Comparison of ENCODE assay signal across 27 cellular contexts in genomic region chr12:2194571-2194970, GRCh38.
DNase-seq lines count a peak whose midpoint lies in the region; ATAC-seq and TF ChIP-seq lines count a peak whose summit lies in the region.
"Had no signal": no experiment of that assay in that cellular context is flagged by ENCODE, and none has a peak within 500 bp of the region (broad histone marks: within the 10 kb centered on the region; RNA-seq: fewer than 3 reads in every experiment).

No MANE protein-coding gene starts in this region.

- H3K27me3 ChIP-seq in OCI-LY1 (ENCODE audit: insufficient read depth, low read length) (no peaks in the 10 kb centered on the region), mesenchymal stem cell (ENCODE audit: control insufficient read depth in 1 of 2, insufficient read depth in 1 of 2, low read length in 2 of 2) (no peaks in the 10 kb centered on the region), gastrocnemius medialis (peaks cover 0 to 6% (median 4%) of the 10 kb centered on the region in 3 donors), Karpas-422 (ENCODE audit: low read length) (no peaks in the 10 kb centered on the region), upper lobe of left lung (no peaks in the 10 kb centered on the region)
- H3K27me3 ChIP-seq: BLaER1 treated with 17β-estradiol and CSF1 and Interleukin-3, amounts not matched to agents 10 nM and 100 nM; dorsolateral prefrontal cortex; hepatocyte; MG63 had no signal

- H3K4me3 ChIP-seq in OCI-LY1 (ENCODE audit: low read depth, low read length, poor library complexity, severe bottlenecking) (no peak overlapping the region), mesenchymal stem cell (ENCODE audit: insufficient read depth in 1 of 2, low read depth in 1 of 2, low read length in 2 of 2) (no peak overlapping the region), gastrocnemius medialis (no peak overlapping the region), Karpas-422 (ENCODE audit: low read length) (no peak overlapping the region), upper lobe of left lung (no peak overlapping the region)
- H3K4me3 ChIP-seq: BLaER1 treated with 17β-estradiol and CSF1 and Interleukin-3, amounts not matched to agents 10 nM and 100 nM; dorsolateral prefrontal cortex; hepatocyte; MG63 had no signal

- no peak for TF ChIP-seq EP300 in upper lobe of left lung (IDR thresholded peaks at IDR 0.05)

- 50% methylated on average over 4 of the region's 4 CpGs for WGBS in mesenchymal stem cell
- 33 to 37% methylated on average over 4 of the region's 4 CpGs for WGBS in upper lobe of left lung, 2 donors

- H3F3A ChIP-seq in OCI-LY1 (ENCODE audit: insufficient read depth, low read length): no peaks in the 10 kb centered on the region

- H3K9me3 ChIP-seq in OCI-LY1 (ENCODE audit: low read length): no peaks in the 10 kb centered on the region
- H3K9me3 ChIP-seq in mesenchymal stem cell (ENCODE audit: control insufficient read depth, low read length): no peaks in the 10 kb centered on the region
- no peaks in the 10 kb centered on the region for H3K9me3 ChIP-seq in gastrocnemius medialis
- no peaks in the 10 kb centered on the region for H3K9me3 ChIP-seq in Karpas-422 (ENCODE audit: low read length)
- no peaks in the 10 kb centered on the region for H3K9me3 ChIP-seq in upper lobe of left lung
- H3K9me3 ChIP-seq: BLaER1 treated with 17β-estradiol and CSF1 and Interleukin-3, amounts not matched to agents 10 nM and 100 nM; MG63 had no signal

- H3K79me1 ChIP-seq in mesenchymal stem cell (replicated peaks; ENCODE audit: low read length, poor library complexity, severe bottlenecking): no peaks in the 10 kb centered on the region

- peak overlapping the region in 1 of 2 experiments; percentile 1 for H3K14ac ChIP-seq in mesenchymal stem cell (ENCODE audit: low read length in 2 of 2)

- H2BK5ac ChIP-seq in mesenchymal stem cell (ENCODE audit: low read depth, low read length, poor library complexity, severe bottlenecking): no peak overlapping the region

- H3K9me3 Mint-ChIP-seq in glutamatergic neuron (ENCODE audit: unreplicated experiment): peaks cover 6% of the 10 kb centered on the region
- H3K9me3 Mint-ChIP-seq: activated naive CD4-positive, alpha-beta T cell treated with anti-CD3 and anti-CD28 coated beads, Interleukin-2, amount 50 U/mL, for 72 hours; central memory CD8-positive, alpha-beta T cell had no signal

- H3K4ac ChIP-seq in mesenchymal stem cell (ENCODE audit: low read depth in 1 of 2, low read length in 2 of 2): no peak overlapping the region

- H4K8ac ChIP-seq in mesenchymal stem cell (ENCODE audit: low read length): peak overlapping the region; percentile 87

- H3K27ac Mint-ChIP-seq in glutamatergic neuron (ENCODE audit: unreplicated experiment): peak overlapping the region; percentile 21
- H3K27ac Mint-ChIP-seq: activated CD8-positive, alpha-beta memory T cell treated with anti-CD3 and anti-CD28 coated beads, Interleukin-2, amount 10 ng/mL, durations not matched to agents 7 days and 5 days; activated naive CD4-positive, alpha-beta T cell treated with anti-CD3 and anti-CD28 coated beads, Interleukin-2, amount 50 U/mL, for 72 hours; stimulated activated naive B cell treated with anti-CD40 and anti-IgM and Interleukin-4, amounts not matched to agents 10 μg/mL and 1 μg/mL and 100 μg/mL, for 72 hours had no signal

- ATAC-seq in gastrocnemius medialis: peak; percentile 24 to 50
- no peak for ATAC-seq in GM21528 (IDR thresholded peaks at IDR 0.05; ENCODE audit: low FRiP score, unreplicated experiment)
- no peak for ATAC-seq in upper lobe of left lung (ENCODE audit: low FRiP score in 2 of 2)
- ATAC-seq: activated CD8-positive, alpha-beta memory T cell treated with anti-CD3 and anti-CD28 coated beads, Interleukin-2, amount 10 ng/mL, durations not matched to agents 7 days and 5 days; activated naive CD4-positive, alpha-beta T cell treated with anti-CD3 and anti-CD28 coated beads, Interleukin-2, amount 50 U/mL, for 72 hours; HCT116; PC-3; stimulated activated naive B cell treated with anti-CD40 and anti-IgM and Interleukin-4, amounts not matched to agents 10 μg/mL and 1 μg/mL and 100 μg/mL, for 72 hours had no signal

- H3K4me1 Mint-ChIP-seq in glutamatergic neuron (ENCODE audit: low read depth, unreplicated experiment): peaks cover 10% of the 10 kb centered on the region
- H3K4me1 Mint-ChIP-seq: activated CD8-positive, alpha-beta memory T cell treated with anti-CD3 and anti-CD28 coated beads, Interleukin-2, amount 10 ng/mL, durations not matched to agents 7 days and 5 days; central memory CD8-positive, alpha-beta T cell; stimulated activated naive B cell treated with anti-CD40 and anti-IgM and Interleukin-4, amounts not matched to agents 10 μg/mL and 1 μg/mL and 100 μg/mL, for 72 hours had no signal

- TF ChIP-seq POLR2A in gastrocnemius medialis (IDR thresholded peaks at IDR 0.05) (no peak), upper lobe of left lung (IDR thresholded peaks at IDR 0.05) (no peak)

- peak overlapping the region; percentile 58 for H3K27ac ChIP-seq in OCI-LY1 (ENCODE audit: low read depth, low read length, poor library complexity, severe bottlenecking)
- no peak overlapping the region for H3K27ac ChIP-seq in mesenchymal stem cell (ENCODE audit: low read length, poor library complexity, severe bottlenecking)
- peak overlapping the region in 3 of 4 donors; percentile 45 to 63 (median 51) for H3K27ac ChIP-seq in gastrocnemius medialis
- H3K27ac ChIP-seq in Karpas-422 (ENCODE audit: low read length): no peak overlapping the region
- peak overlapping the region in 2 of 4 donors; percentile 34 to 59 for H3K27ac ChIP-seq in upper lobe of left lung
- H3K27ac ChIP-seq: BLaER1 treated with 17β-estradiol and CSF1 and Interleukin-3, amounts not matched to agents 10 nM and 100 nM; hepatocyte had no signal

- no peaks in the 10 kb centered on the region for H3K79me2 ChIP-seq in OCI-LY1 (ENCODE audit: insufficient read depth, low read length)
- no peaks in the 10 kb centered on the region for H3K79me2 ChIP-seq in Karpas-422 (ENCODE audit: low read length)
- H3K79me2 ChIP-seq: hepatocyte had no signal

- H3K9ac ChIP-seq in OCI-LY1 (ENCODE audit: low read length) (peak overlapping the region; percentile 3; the same call in 1 of the 2 replicates), mesenchymal stem cell (ENCODE audit: low read length) (no peak overlapping the region), Karpas-422 (ENCODE audit: low read length) (no peak overlapping the region)
- H3K9ac ChIP-seq: BLaER1 treated with 17β-estradiol and CSF1 and Interleukin-3, amounts not matched to agents 10 nM and 100 nM had no signal

- peak overlapping the region; percentile 9; the same call in 1 of the 2 replicates for H3K4me2 ChIP-seq in OCI-LY1 (ENCODE audit: low read length)
- H3K4me2 ChIP-seq in mesenchymal stem cell (ENCODE audit: low read length, poor library complexity, severe bottlenecking): no peak overlapping the region
- H3K4me2 ChIP-seq in Karpas-422 (ENCODE audit: low read depth, low read length, poor library complexity, severe bottlenecking): no peak overlapping the region
- H3K4me2 ChIP-seq: hepatocyte had no signal

- H4K20me1 ChIP-seq in OCI-LY1 (ENCODE audit: insufficient read depth, low read length) (no peaks in the 10 kb centered on the region), Karpas-422 (ENCODE audit: insufficient read depth, low read depth, low read length) (no peaks in the 10 kb centered on the region)
- H4K20me1 ChIP-seq: BLaER1 treated with 17β-estradiol and CSF1 and Interleukin-3, amounts not matched to agents 10 nM and 100 nM had no signal

- no peak overlapping the region for H2BK15ac ChIP-seq in mesenchymal stem cell (ENCODE audit: low read depth, poor library complexity, severe bottlenecking)

- in situ Hi-C loops in gastrocnemius medialis (cut with MboI; ENCODE audit: low sequenced_read_pairs in 4 of 4): no loop called here

- peaks cover 28% of the 10 kb centered on the region for H3K36me3 ChIP-seq in OCI-LY1 (ENCODE audit: insufficient read depth, low read length)
- peaks cover 6 to 16% of the 10 kb centered on the region in 2 experiments for H3K36me3 ChIP-seq in mesenchymal stem cell (ENCODE audit: control insufficient read depth in 1 of 2, insufficient read depth in 2 of 2, low read depth in 1 of 2, low read length in 2 of 2)
- H3K36me3 ChIP-seq in gastrocnemius medialis: no peaks in the 10 kb centered on the region
- H3K36me3 ChIP-seq in Karpas-422 (ENCODE audit: insufficient read depth, low read length): no peaks in the 10 kb centered on the region
- no peaks in the 10 kb centered on the region for H3K36me3 ChIP-seq in upper lobe of left lung
- H3K36me3 ChIP-seq: BLaER1 treated with 17β-estradiol and CSF1 and Interleukin-3, amounts not matched to agents 10 nM and 100 nM; MG63 had no signal

- H2BK120ac ChIP-seq in mesenchymal stem cell (ENCODE audit: low read depth, low read length): no peak overlapping the region

- DNase-seq in glutamatergic neuron: no peak
- DNase-seq in mesenchymal stem cell: peak; percentile 12
- no peak for DNase-seq in gastrocnemius medialis
- no peak for DNase-seq in Karpas-422
- DNase-seq in upper lobe of left lung: no peak
- DNase-seq in GM03348 (ENCODE audit: low spot score): no peak
- DNase-seq: activated CD4-positive, alpha-beta T cell treated with anti-CD3 and anti-CD28 coated beads, Interleukin-2, amount 50 U/mL, for 1 hour; activated CD8-positive, alpha-beta memory T cell treated with anti-CD3 and anti-CD28 coated beads, Interleukin-2, amount 10 ng/mL, durations not matched to agents 7 days and 5 days; anterior cingulate cortex; dorsolateral prefrontal cortex; MG63; NCI-H1417 treated with DMSO at 0.1 percent for 48 hours; NCI-H2107; NCI-H446 treated with DMSO at 0.1 percent for 48 hours; nucleus accumbens; PC-3; SHP77; stimulated activated CD4-positive, alpha-beta T cell treated with anti-CD3 and anti-CD28 coated beads, Interleukin-4, amount 100 ng/mL, for 24 hours; stimulated activated naive B cell treated with anti-CD40 and anti-IgM and Interleukin-4, amounts not matched to agents 10 μg/mL and 1 μg/mL and 100 μg/mL, for 72 hours; T-helper 9 cell had no signal

- peak overlapping the region; percentile 23 to 60 for H2BK12ac ChIP-seq in mesenchymal stem cell (ENCODE audit: low read length in 2 of 2)

- peak overlapping the region; percentile 16 to 56 for H3K18ac ChIP-seq in mesenchymal stem cell (ENCODE audit: low read depth in 1 of 2, low read length in 2 of 2)

- peaks cover 7% of the 10 kb centered on the region for H3K27me3 Mint-ChIP-seq in glutamatergic neuron (ENCODE audit: unreplicated experiment)
- H3K27me3 Mint-ChIP-seq: stimulated activated naive B cell treated with anti-CD40 and anti-IgM and Interleukin-4, amounts not matched to agents 10 μg/mL and 1 μg/mL and 100 μg/mL, for 72 hours had no signal

- no peak overlapping the region for H3K4me3 Mint-ChIP-seq in glutamatergic neuron (ENCODE audit: unreplicated experiment)
- H3K4me3 Mint-ChIP-seq: activated CD8-positive, alpha-beta memory T cell treated with anti-CD3 and anti-CD28 coated beads, Interleukin-2, amount 10 ng/mL, durations not matched to agents 7 days and 5 days; central memory CD8-positive, alpha-beta T cell; stimulated activated naive B cell treated with anti-CD40 and anti-IgM and Interleukin-4, amounts not matched to agents 10 μg/mL and 1 μg/mL and 100 μg/mL, for 72 hours had no signal

- no peaks in the 10 kb centered on the region for H3K36me3 Mint-ChIP-seq in glutamatergic neuron (ENCODE audit: unreplicated experiment)
- H3K36me3 Mint-ChIP-seq: activated CD8-positive, alpha-beta memory T cell treated with anti-CD3 and anti-CD28 coated beads, Interleukin-2, amount 10 ng/mL, durations not matched to agents 7 days and 5 days; activated naive CD4-positive, alpha-beta T cell treated with anti-CD3 and anti-CD28 coated beads, Interleukin-2, amount 50 U/mL, for 72 hours; stimulated activated naive B cell treated with anti-CD40 and anti-IgM and Interleukin-4, amounts not matched to agents 10 μg/mL and 1 μg/mL and 100 μg/mL, for 72 hours had no signal

- H3K23ac ChIP-seq in mesenchymal stem cell (ENCODE audit: low read length in 2 of 2): no peak overlapping the region

- H2AK5ac ChIP-seq in mesenchymal stem cell (ENCODE audit: low read length, severe bottlenecking): no peak overlapping the region

- H4K91ac ChIP-seq in mesenchymal stem cell (ENCODE audit: low read length): no peak overlapping the region

- intact Hi-C loops in gastrocnemius medialis (cut with DNase I; ENCODE audit: low total_unique reads): no loop called here

- H2AFZ ChIP-seq in OCI-LY1 (ENCODE audit: low read length) (no peak overlapping the region), mesenchymal stem cell (ENCODE audit: low read depth, low read length) (no peak overlapping the region), Karpas-422 (ENCODE audit: low read length) (no peak overlapping the region)
- H2AFZ ChIP-seq: hepatocyte had no signal

- H3K4me1 ChIP-seq in OCI-LY1 (ENCODE audit: insufficient read depth, low read length, severe bottlenecking): peaks cover 88% of the 10 kb centered on the region
- H3K4me1 ChIP-seq in mesenchymal stem cell (ENCODE audit: control insufficient read depth, insufficient read depth, low read depth, low read length): peaks cover 21% of the 10 kb centered on the region
- H3K4me1 ChIP-seq in gastrocnemius medialis: no peaks in the 10 kb centered on the region
- H3K4me1 ChIP-seq in Karpas-422 (ENCODE audit: low read length): no peaks in the 10 kb centered on the region
- no peaks in the 10 kb centered on the region for H3K4me1 ChIP-seq in upper lobe of left lung

- TF ChIP-seq CTCF in OCI-LY1 (IDR thresholded peaks at IDR 0.05; ENCODE audit: low read length) (no peak), glutamatergic neuron (IDR thresholded peaks at IDR 0.05; ENCODE audit: partially characterized antibody, unreplicated experiment) (no peak), gastrocnemius medialis (IDR thresholded peaks at IDR 0.05 in 4 of 5, conservative IDR thresholded peaks at IDR 0.05 in 1 of 5) (no peak), upper lobe of left lung (IDR thresholded peaks at IDR 0.05) (no peak)

- H3K9me2 ChIP-seq in OCI-LY1 (ENCODE audit: low read depth, low read length) (no peaks in the 10 kb centered on the region), Karpas-422 (replicated peaks; ENCODE audit: insufficient read depth, low read length) (no peaks in the 10 kb centered on the region)

Comparison
In these comparisons a context has a peak if more than half of its experiments do, and no peak if none do; other contexts are left out.
1. H3K27ac ChIP-seq: peak in OCI-LY1 (single experiment) and gastrocnemius medialis (3 of 4); none in mesenchymal stem cell (single experiment) and Karpas-422 (single experiment).
2. ATAC-seq: peak in gastrocnemius medialis (2 of 2); none in GM21528 (single experiment) and upper lobe of left lung (0 of 2).